In genomic region chr14:34538871-34539406, GRCh38 we compare ENCODE assay signal across 8 cellular contexts. TPM values are rescaled to one million over a fixed set of nuclear protein-coding genes. Genes with fewer than 3 reads are reported as not detected.
DNase-seq lines count a peak whose midpoint lies in the region; ATAC-seq and TF ChIP-seq lines count a peak whose summit lies in the region.

No MANE protein-coding gene starts in this region.

- ATAC-seq in GM19455 (IDR thresholded peaks at IDR 0.05; ENCODE audit: unreplicated experiment) = peak; percentile 17
- no peak for ATAC-seq in Panc1
- peak; percentile 5 to 23 for ATAC-seq in gastrocnemius medialis
- ATAC-seq in HG03039 (IDR thresholded peaks at IDR 0.05; ENCODE audit: unreplicated experiment) = no peak

- H3K9ac ChIP-seq in fibroblast of lung (ENCODE audit: insufficient read depth, low read length) = peak overlapping the region; percentile 99

- peak overlapping the region; percentile 84 for H3K4me2 ChIP-seq in fibroblast of lung (ENCODE audit: extremely low read depth, insufficient read depth, low read length)

- TF ChIP-seq CTCF in Panc1 (IDR thresholded peaks at IDR 0.05) (no peak), fibroblast of lung (conservative IDR thresholded peaks at IDR 0.05 in 1 of 2, IDR thresholded peaks at IDR 0.05 in 1 of 2; ENCODE audit: low read depth in 1 of 2, low read length in 2 of 2) (no peak), gastrocnemius medialis (IDR thresholded peaks at IDR 0.05 in 4 of 5, conservative IDR thresholded peaks at IDR 0.05 in 1 of 5) (no peak)

- POLR2A ChIA-PET in Panc1 (lab: Charles Lee) = no interaction called here

- CTCF ChIA-PET in Panc1 (lab: Charles Lee) = no interaction called here

- H3K4me3 ChIP-seq in Panc1 (ENCODE audit: low read depth in 2 of 2, low read length in 2 of 2) (peak overlapping the region; percentile 85 to 92), fibroblast of lung (replicated peaks in 1 of 4; ENCODE audit: control extremely low read depth in 1 of 4, insufficient read depth in 1 of 4, low read depth in 3 of 4, low read length in 4 of 4) (peak overlapping the region; percentile 94 to 100 (median 96)), gastrocnemius medialis (peak overlapping the region; percentile 74 to 98 (median 96))

- H3K27ac ChIP-seq in Panc1 (ENCODE audit: low read length) (peak overlapping the region; percentile 90), fibroblast of lung (ENCODE audit: insufficient read depth, low read length) (peak overlapping the region; percentile 99), gastrocnemius medialis (peak overlapping the region; percentile 92 to 98 (median 97))

- no peak for TF ChIP-seq POLR2A in gastrocnemius medialis (IDR thresholded peaks at IDR 0.05)

- H3K79me2 ChIP-seq in fibroblast of lung (ENCODE audit: control insufficient read depth, insufficient read depth, low read length) = peaks cover 19% of the 10 kb centered on the region

- intact Hi-C loops in Panc1 (cut with micrococcal nuclease; ENCODE audit: unreplicated experiment) (no loop called here), gastrocnemius medialis (cut with DNase I; ENCODE audit: low total_unique reads) (loop anchor here (5.0 kb wide), 4 partner anchors 42 to 173 kb away; partner anchors contain the start of genes CFL2, SNX6 and SPTSSA)

- H3K9me3 ChIP-seq in Panc1 (ENCODE audit: control insufficient read depth, insufficient read depth, low read depth, low read length) (no peaks in the 10 kb centered on the region), fibroblast of lung (ENCODE audit: control insufficient read depth, insufficient read depth, low read depth, low read length) (no peaks in the 10 kb centered on the region), gastrocnemius medialis (no peaks in the 10 kb centered on the region)

- H3K27me3 ChIP-seq in Panc1 (ENCODE audit: control insufficient read depth, insufficient read depth, low read length) (no peaks in the 10 kb centered on the region), fibroblast of lung (ENCODE audit: control insufficient read depth, insufficient read depth, low read length) (no peaks in the 10 kb centered on the region), gastrocnemius medialis (no peaks in the 10 kb centered on the region)

- H4K20me1 ChIP-seq in fibroblast of lung (ENCODE audit: control insufficient read depth, extremely low read depth, insufficient read depth, low read length) = no peaks in the 10 kb centered on the region

- DNase-seq in Panc1 (ENCODE audit: low read depth, low spot score) = no peak
- DNase-seq in fibroblast of lung (ENCODE audit: low read depth in 2 of 2) = peak in 1 of 2 donors; percentile 3
- DNase-seq in gastrocnemius medialis = no peak
- no peak for DNase-seq in retina
- no peak for DNase-seq in NCI-H146 treated with DMSO at 0.1 percent for 48 hours (lab: John Stamatoyannopoulos, UW; ENCODE audit: unreplicated experiment)
- no peak for DNase-seq in NCI-H774 (lab: John Stamatoyannopoulos, UW)

- H3K4me1 ChIP-seq in Panc1 (ENCODE audit: control insufficient read depth, insufficient read depth, low read length) (0 out of 2 replicates have a peak, but pooled peaks cover 4% of the 10 kb centered on the region), fibroblast of lung (ENCODE audit: control insufficient read depth, extremely low read depth, insufficient read depth, low read length) (peaks cover 6% of the 10 kb centered on the region), gastrocnemius medialis (peaks cover 18 to 19% of the 10 kb centered on the region in 2 donors)

- BruUV-seq in Panc1 (replicated peaks; lab: Mats Ljungman, UMichigan) = TSS peak; percentile 90

- peaks cover 5% of the 10 kb centered on the region; the same call in 1 of the 2 replicates for H3K36me3 ChIP-seq in Panc1 (ENCODE audit: control insufficient read depth, insufficient read depth, low read length)
- no peaks in the 10 kb centered on the region for H3K36me3 ChIP-seq in fibroblast of lung (ENCODE audit: control insufficient read depth, insufficient read depth, low read length)
- H3K36me3 ChIP-seq in gastrocnemius medialis = peaks cover 0 to 34% of the 10 kb centered on the region in 2 donors

- H2AFZ ChIP-seq in fibroblast of lung (ENCODE audit: low read length) = peak overlapping the region; percentile 92

- in situ Hi-C loops in Panc1 (cut with HindIII; ENCODE audit: low pct_unique_long_range_greater_than_20kb, low sequenced_read_pairs) (no loop called here), gastrocnemius medialis (cut with MboI; ENCODE audit: low sequenced_read_pairs in 4 of 4) (no loop called here)

RNA-seq across cellular contexts. Expression of gene EAPP, which starts 0.6 kb away (rescaled TPM):
- total RNA-seq in Panc1 (2021; ENCODE audit: unreplicated experiment) = 16.6 TPM
- 14.8 TPM for polyA plus RNA-seq in Panc1 (2012; ENCODE audit: insufficient read length)
- 49.1 and 58.0 TPM in 2 replicates for total RNA-seq in fibroblast of lung
- polyA plus RNA-seq in fibroblast of lung = 47.4 and 54.0 TPM in 2 replicates
- polyA plus RNA-seq in fibroblast of lung (2012) = 33.7 and 39.1 TPM in 2 replicates
- 1.6 TPM in 1 of 2 replicates, not detected in the other for polyA minus RNA-seq in fibroblast of lung (ENCODE audit: low replicate concordance)
- total RNA-seq in gastrocnemius medialis = 10 to 100 TPM; 25.6 to 35.7 (median 28.0) TPM

Comparison
In these comparisons a context has a peak if more than half of its experiments do, and no peak if none do; other contexts are left out.
1. ATAC-seq: peak in GM19455 (single experiment) and gastrocnemius medialis (2 of 2); none in Panc1 (single experiment) and HG03039 (single experiment).
2. Peak in every context shown above with its lines, with median percentiles within 50 percentile points of each other: H3K27ac ChIP-seq and H3K4me3 ChIP-seq.